ENCODE assay signal across 17 cellular contexts in the genomic region with DNA sequence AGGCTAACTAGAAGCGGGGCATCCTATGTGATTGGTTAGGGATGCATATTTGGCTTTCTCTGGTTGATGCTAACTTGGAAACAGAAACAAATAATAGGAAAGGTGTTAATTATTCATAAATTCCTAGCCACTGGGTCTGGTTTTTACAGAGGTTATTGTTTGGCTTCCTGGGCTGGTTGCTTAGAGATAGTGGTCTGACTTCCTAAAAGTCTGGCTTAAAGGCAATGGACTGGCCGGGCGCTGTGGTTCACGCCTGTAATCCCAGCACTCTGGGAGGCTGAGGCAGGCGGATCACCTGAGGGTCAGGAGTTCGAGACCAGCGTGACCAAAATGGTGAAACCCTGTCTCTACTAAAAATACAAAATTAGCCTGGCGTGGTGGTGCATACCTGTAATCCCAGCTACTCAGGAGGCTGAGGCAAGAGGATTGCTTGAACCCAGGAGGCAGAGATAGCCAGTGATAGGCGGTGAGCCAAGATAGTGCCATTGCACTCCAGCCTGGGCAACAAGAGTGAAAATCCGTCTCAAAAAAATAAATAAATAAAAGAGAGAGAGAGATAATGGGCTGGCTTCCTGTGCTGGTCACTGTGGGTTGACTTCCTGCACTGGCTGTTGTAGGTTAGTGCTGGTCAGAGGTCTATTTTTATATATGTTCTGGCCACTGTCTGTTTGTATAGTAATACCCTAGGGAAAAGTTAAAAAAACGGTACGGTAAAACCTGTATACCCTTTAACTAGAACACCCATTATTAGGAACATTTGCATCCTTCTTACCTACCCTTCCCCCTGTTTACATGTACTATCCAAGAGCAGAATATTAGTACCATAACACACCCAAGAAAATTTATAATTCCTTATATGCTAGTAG. TPM values are rescaled to one million over a fixed set of nuclear protein-coding genes. Genes with fewer than 3 reads are reported as not detected.
DNase-seq lines count a peak whose midpoint lies in the region; ATAC-seq and TF ChIP-seq lines count a peak whose summit lies in the region.
"Had no signal": no experiment of that assay in that cellular context is flagged by ENCODE, and none has a peak within 500 bp of the region (broad histone marks: within the 10 kb centered on the region; RNA-seq: fewer than 3 reads in every experiment).

No MANE protein-coding gene starts in this region.

- H3K36me3 Mint-ChIP-seq in chondrocyte (ENCODE audit: low read depth), result no peaks in the 10 kb centered on the region
- H3K36me3 Mint-ChIP-seq in effector memory CD8-positive, alpha-beta T cell (ENCODE audit: insufficient read depth), result peaks cover 9% of the 10 kb centered on the region
- H3K36me3 Mint-ChIP-seq: naive B cell had no signal

- no peaks in the 10 kb centered on the region for H3K9me3 Mint-ChIP-seq in chondrocyte (ENCODE audit: low read depth)
- no peaks in the 10 kb centered on the region for H3K9me3 Mint-ChIP-seq in effector memory CD8-positive, alpha-beta T cell
- H3K9me3 Mint-ChIP-seq: activated naive CD4-positive, alpha-beta T cell treated with anti-CD3 and anti-CD28 coated beads, Interleukin-2, amount 50 U/mL, for 72 hours; naive B cell had no signal

- H3K27ac Mint-ChIP-seq in chondrocyte (ENCODE audit: unreplicated experiment), result peak overlapping the region; percentile 42
- H3K27ac Mint-ChIP-seq in effector memory CD8-positive, alpha-beta T cell, result no peak overlapping the region
- H3K27ac Mint-ChIP-seq: activated naive CD4-positive, alpha-beta T cell treated with anti-CD3 and anti-CD28 coated beads, Interleukin-2, amount 50 U/mL, for 72 hours; naive B cell had no signal

- DNase-seq in chondrocyte (ENCODE audit: low spot score), result no peak
- no peak for DNase-seq in effector memory CD8-positive, alpha-beta T cell
- no peak for DNase-seq in sciatic nerve (ENCODE audit: low spot score)
- DNase-seq in SHP77 (lab: John Stamatoyannopoulos, UW), result no peak
- DNase-seq: activated CD8-positive, alpha-beta memory T cell treated with anti-CD3 and anti-CD28 coated beads, Interleukin-2, amount 50 U/mL, for 4 hours; DMS79; left ventricle myocardium superior; MG63; naive B cell; NCI-H2107; NCI-H748 treated with DMSO at 0.1 percent for 48 hours had no signal

- peaks cover 6% of the 10 kb centered on the region for H3K27me3 Mint-ChIP-seq in chondrocyte (ENCODE audit: low read depth)
- no peaks in the 10 kb centered on the region for H3K27me3 Mint-ChIP-seq in effector memory CD8-positive, alpha-beta T cell

- TF ChIP-seq CTCF in chondrocyte (IDR thresholded peaks at IDR 0.05), result no peak

- H3K4me1 Mint-ChIP-seq in chondrocyte (ENCODE audit: low read depth), result no peaks in the 10 kb centered on the region
- H3K4me1 Mint-ChIP-seq in effector memory CD8-positive, alpha-beta T cell (ENCODE audit: low read depth in 2 of 2), result peaks cover 3 to 8% of the 10 kb centered on the region in 2 donors

- no peak overlapping the region for H3K4me3 Mint-ChIP-seq in chondrocyte (ENCODE audit: unreplicated experiment)
- no peak overlapping the region for H3K4me3 Mint-ChIP-seq in effector memory CD8-positive, alpha-beta T cell

- intact Hi-C loops in sciatic nerve (cut with DNase I), result no loop called here

- ATAC-seq in GM18870 (IDR thresholded peaks at IDR 0.05; ENCODE audit: unreplicated experiment) (peak; percentile 24), GM21529 (IDR thresholded peaks at IDR 0.05; ENCODE audit: unreplicated experiment) (peak; percentile 29), HG03432 (IDR thresholded peaks at IDR 0.05; ENCODE audit: unreplicated experiment) (peak; percentile 40), sciatic nerve (no peak)
- ATAC-seq in effector memory CD8-positive, alpha-beta T cell (replicated peaks), result no peak
- ATAC-seq: activated naive CD4-positive, alpha-beta T cell treated with anti-CD3 and anti-CD28 coated beads, Interleukin-2, amount 50 U/mL, for 72 hours; left ventricle myocardium superior had no signal

RNA-seq across cellular contexts. Expression of a gene that starts 24.1 kb away (rescaled TPM):
- total RNA-seq in chondrocyte, result not detected in 3 replicates
- not detected for total RNA-seq in sciatic nerve
- total RNA-seq: activated naive CD4-positive, alpha-beta T cell treated with anti-CD3 and anti-CD28 coated beads, Interleukin-2, amount 50 U/mL, for 72 hours; bronchial epithelial cell; left ventricle myocardium superior; RPMI7951 had no signal

RNA-seq across cellular contexts. Expression of a gene that starts 26.2 kb away (rescaled TPM):
- not detected in 3 replicates for total RNA-seq in chondrocyte
- total RNA-seq in sciatic nerve, result not detected
- total RNA-seq: activated naive CD4-positive, alpha-beta T cell treated with anti-CD3 and anti-CD28 coated beads, Interleukin-2, amount 50 U/mL, for 72 hours; bronchial epithelial cell; left ventricle myocardium superior; RPMI7951 had no signal

RNA-seq across cellular contexts. Expression of a gene that starts 29.6 kb away (rescaled TPM):
- total RNA-seq in chondrocyte (not detected in 3 replicates), sciatic nerve (not detected)
- total RNA-seq: activated naive CD4-positive, alpha-beta T cell treated with anti-CD3 and anti-CD28 coated beads, Interleukin-2, amount 50 U/mL, for 72 hours; bronchial epithelial cell; left ventricle myocardium superior; RPMI7951 had no signal

RNA-seq across cellular contexts. Expression of a gene that starts 56.5 kb away (rescaled TPM):
- total RNA-seq in chondrocyte (not detected in 3 replicates), sciatic nerve (not detected)
- total RNA-seq: activated naive CD4-positive, alpha-beta T cell treated with anti-CD3 and anti-CD28 coated beads, Interleukin-2, amount 50 U/mL, for 72 hours; bronchial epithelial cell; left ventricle myocardium superior; RPMI7951 had no signal

Comparison
In these comparisons a context has a peak if more than half of its experiments do, and no peak if none do; other contexts are left out.
1. ATAC-seq: peak in GM18870 (single experiment), GM21529 (single experiment) and HG03432 (single experiment); none in effector memory CD8-positive, alpha-beta T cell (single experiment) and sciatic nerve (single experiment).